ENCODE assay signal across 1 cellular context in the genomic region with DNA sequence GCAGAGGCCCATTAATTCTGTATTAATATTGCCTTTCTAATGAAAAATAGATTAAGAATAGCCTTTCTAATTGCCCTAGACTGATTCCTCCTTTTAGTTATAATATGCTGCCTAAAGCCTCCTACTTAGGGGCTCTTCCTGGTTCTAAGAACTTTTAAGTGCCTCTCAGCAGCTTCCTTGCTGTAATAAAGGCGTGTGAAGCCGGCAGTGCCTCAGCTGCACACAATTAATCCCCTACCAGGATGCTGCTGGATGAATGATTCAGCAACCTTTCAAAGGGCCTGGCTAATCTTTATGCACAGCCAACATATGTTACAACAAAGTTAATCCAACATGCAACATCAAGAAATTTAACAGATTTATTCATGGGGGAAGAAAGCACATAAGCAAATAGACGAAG.
TF ChIP-seq lines count a peak whose summit lies in the region.

No MANE protein-coding gene starts in this region.

TF ChIP-seq in GM23338, 12 proteins besides CTCF, POLR2A, EP300 and RAD21 (continued from another document):
- TF ChIP-seq, protein P1, sequence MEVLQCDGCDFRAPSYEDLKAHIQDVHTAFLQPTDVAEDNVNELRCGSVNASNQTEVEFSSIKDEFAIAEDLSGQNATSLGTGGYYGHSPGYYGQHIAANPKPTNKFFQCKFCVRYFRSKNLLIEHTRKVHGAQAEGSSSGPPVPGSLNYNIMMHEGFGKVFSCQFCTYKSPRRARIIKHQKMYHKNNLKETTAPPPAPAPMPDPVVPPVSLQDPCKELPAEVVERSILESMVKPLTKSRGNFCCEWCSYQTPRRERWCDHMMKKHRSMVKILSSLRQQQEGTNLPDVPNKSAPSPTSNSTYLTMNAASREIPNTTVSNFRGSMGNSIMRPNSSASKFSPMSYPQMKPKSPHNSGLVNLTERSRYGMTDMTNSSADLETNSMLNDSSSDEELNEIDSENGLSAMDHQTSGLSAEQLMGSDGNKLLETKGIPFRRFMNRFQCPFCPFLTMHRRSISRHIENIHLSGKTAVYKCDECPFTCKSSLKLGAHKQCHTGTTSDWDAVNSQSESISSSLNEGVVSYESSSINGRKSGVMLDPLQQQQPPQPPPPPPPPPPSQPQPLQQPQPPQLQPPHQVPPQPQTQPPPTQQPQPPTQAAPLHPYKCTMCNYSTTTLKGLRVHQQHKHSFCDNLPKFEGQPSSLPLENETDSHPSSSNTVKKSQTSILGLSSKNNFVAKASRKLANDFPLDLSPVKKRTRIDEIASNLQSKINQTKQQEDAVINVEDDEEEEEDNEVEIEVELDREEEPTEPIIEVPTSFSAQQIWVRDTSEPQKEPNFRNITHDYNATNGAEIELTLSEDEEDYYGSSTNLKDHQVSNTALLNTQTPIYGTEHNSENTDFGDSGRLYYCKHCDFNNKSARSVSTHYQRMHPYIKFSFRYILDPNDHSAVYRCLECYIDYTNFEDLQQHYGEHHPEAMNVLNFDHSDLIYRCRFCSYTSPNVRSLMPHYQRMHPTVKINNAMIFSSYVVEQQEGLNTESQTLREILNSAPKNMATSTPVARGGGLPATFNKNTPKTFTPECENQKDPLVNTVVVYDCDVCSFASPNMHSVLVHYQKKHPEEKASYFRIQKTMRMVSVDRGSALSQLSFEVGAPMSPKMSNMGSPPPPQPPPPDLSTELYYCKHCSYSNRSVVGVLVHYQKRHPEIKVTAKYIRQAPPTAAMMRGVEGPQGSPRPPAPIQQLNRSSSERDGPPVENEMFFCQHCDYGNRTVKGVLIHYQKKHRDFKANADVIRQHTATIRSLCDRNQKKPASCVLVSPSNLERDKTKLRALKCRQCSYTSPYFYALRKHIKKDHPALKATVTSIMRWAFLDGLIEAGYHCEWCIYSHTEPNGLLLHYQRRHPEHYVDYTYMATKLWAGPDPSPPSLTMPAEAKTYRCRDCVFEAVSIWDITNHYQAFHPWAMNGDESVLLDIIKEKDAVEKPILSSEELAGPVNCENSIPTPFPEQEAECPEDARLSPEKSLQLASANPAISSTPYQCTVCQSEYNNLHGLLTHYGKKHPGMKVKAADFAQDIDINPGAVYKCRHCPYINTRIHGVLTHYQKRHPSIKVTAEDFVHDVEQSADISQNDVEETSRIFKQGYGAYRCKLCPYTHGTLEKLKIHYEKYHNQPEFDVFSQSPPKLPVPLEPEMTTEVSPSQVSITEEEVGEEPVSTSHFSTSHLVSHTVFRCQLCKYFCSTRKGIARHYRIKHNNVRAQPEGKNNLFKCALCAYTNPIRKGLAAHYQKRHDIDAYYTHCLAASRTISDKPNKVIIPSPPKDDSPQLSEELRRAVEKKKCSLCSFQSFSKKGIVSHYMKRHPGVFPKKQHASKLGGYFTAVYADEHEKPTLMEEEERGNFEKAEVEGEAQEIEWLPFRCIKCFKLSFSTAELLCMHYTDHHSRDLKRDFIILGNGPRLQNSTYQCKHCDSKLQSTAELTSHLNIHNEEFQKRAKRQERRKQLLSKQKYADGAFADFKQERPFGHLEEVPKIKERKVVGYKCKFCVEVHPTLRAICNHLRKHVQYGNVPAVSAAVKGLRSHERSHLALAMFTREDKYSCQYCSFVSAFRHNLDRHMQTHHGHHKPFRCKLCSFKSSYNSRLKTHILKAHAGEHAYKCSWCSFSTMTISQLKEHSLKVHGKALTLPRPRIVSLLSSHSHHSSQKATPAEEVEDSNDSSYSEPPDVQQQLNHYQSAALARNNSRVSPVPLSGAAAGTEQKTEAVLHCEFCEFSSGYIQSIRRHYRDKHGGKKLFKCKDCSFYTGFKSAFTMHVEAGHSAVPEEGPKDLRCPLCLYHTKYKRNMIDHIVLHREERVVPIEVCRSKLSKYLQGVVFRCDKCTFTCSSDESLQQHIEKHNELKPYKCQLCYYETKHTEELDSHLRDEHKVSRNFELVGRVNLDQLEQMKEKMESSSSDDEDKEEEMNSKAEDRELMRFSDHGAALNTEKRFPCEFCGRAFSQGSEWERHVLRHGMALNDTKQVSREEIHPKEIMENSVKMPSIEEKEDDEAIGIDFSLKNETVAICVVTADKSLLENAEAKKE (CRISPR knock-in tag; IDR thresholded peaks at IDR 0.05) = no peak
TF ChIP-seq in GM23338: peak in this region for 0.
